ENCODE assay signal across 21 cellular contexts in the genomic region with DNA sequence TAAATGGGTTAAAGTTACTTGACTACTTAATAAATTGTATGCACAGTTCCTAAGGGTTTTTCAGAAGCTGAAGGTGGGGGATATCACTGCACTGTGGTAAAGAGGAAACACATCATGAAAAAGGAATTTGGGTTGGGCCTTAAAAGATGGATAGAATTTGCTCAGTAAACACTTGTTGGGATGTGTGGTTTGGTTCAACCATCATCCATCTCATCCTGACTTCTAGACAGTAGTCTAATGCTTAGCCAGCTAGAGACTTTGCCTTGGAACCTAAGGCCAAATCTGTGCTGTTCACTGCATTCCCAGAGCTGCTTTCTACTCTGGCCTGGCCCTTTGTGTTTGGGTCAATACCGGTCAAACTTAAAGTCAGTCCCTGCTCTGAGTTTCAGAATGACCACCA. TPM values are rescaled to one million over a fixed set of nuclear protein-coding genes. Genes with fewer than 3 reads are reported as not detected.
DNase-seq lines count a peak whose midpoint lies in the region; ATAC-seq and TF ChIP-seq lines count a peak whose summit lies in the region.
"Had no signal": no experiment of that assay in that cellular context is flagged by ENCODE, and none has a peak within 500 bp of the region (broad histone marks: within the 10 kb centered on the region; RNA-seq: fewer than 3 reads in every experiment).

No MANE protein-coding gene starts in this region.

- no peaks in the 10 kb centered on the region for H3K36me3 Mint-ChIP-seq in neural progenitor cell
- H3K36me3 Mint-ChIP-seq in activated T-helper 17 cell treated with anti-CD3 and anti-CD28 coated beads, Interleukin-2, amount 50 U/mL, for 72 hours (ENCODE audit: low read depth), result peaks cover 25% of the 10 kb centered on the region

- H3K36me3 ChIP-seq in osteoblast (ENCODE audit: insufficient read depth, low read length), result no peaks in the 10 kb centered on the region
- no peaks in the 10 kb centered on the region for H3K36me3 ChIP-seq in neural progenitor cell
- H3K36me3 ChIP-seq: esophagus squamous epithelium, heart left ventricle, thoracic aorta had no signal

- H3K9me3 ChIP-seq in osteoblast (ENCODE audit: low read depth, low read length) (no peaks in the 10 kb centered on the region), neural progenitor cell (ENCODE audit: low read depth) (no peaks in the 10 kb centered on the region)
- H3K9me3 ChIP-seq: esophagus squamous epithelium, heart left ventricle, thoracic aorta had no signal

- H3K9me3 Mint-ChIP-seq in neural progenitor cell, result no peaks in the 10 kb centered on the region
- no peaks in the 10 kb centered on the region for H3K9me3 Mint-ChIP-seq in activated T-helper 17 cell treated with anti-CD3 and anti-CD28 coated beads, Interleukin-2, amount 50 U/mL, for 72 hours
- H3K9me3 Mint-ChIP-seq: activated naive CD4-positive, alpha-beta T cell treated with anti-CD3 and anti-CD28 coated beads, Interleukin-2, amount 10 ng/mL, durations not matched to agents 7 days and 5 days had no signal

- H3K27me3 ChIP-seq in osteoblast (ENCODE audit: insufficient read depth, low read length) (no peaks in the 10 kb centered on the region), neural progenitor cell (no peaks in the 10 kb centered on the region)
- H3K27me3 ChIP-seq: esophagus squamous epithelium had no signal

- H3K4me1 ChIP-seq in osteoblast (ENCODE audit: insufficient read depth, low read length) (no peaks in the 10 kb centered on the region), neural progenitor cell (no peaks in the 10 kb centered on the region)
- H3K4me1 ChIP-seq: esophagus squamous epithelium, heart left ventricle had no signal

- peak; percentile 71 for DNase-seq in Daoy (ENCODE audit: low read depth)
- peak; percentile 91 for DNase-seq in NCI-H226
- peak; percentile 12 for DNase-seq in fibroblast of the aortic adventitia (ENCODE audit: low read depth)
- peak; percentile 48 for DNase-seq in osteoblast (ENCODE audit: insufficient read length, low spot score, missing footprints)
- no peak for DNase-seq in neural progenitor cell (ENCODE audit: low spot score)
- no peak for DNase-seq in hypothalamus (lab: John Stamatoyannopoulos, UW)
- DNase-seq: activated CD8-positive, alpha-beta memory T cell treated with anti-CD3 and anti-CD28 coated beads, Interleukin-2, amount 50 U/mL, for 48 hours; activated naive CD4-positive, alpha-beta T cell treated with anti-CD3 and anti-CD28 coated beads, Interleukin-2, amount 10 ng/mL, durations not matched to agents 7 days and 5 days; DMS79 treated with DMSO at 0.1 percent for 48 hours; dorsolateral prefrontal cortex; esophagus squamous epithelium; heart left ventricle; KG1; NCI-H1092 treated with DMSO at 0.1 percent for 48 hours; NCI-H2171 had no signal

- no peak overlapping the region for H3K9ac ChIP-seq in neural progenitor cell

- H4K20me1 ChIP-seq in osteoblast (ENCODE audit: insufficient read depth, low read length) (no peaks in the 10 kb centered on the region), neural progenitor cell (ENCODE audit: low read depth) (no peaks in the 10 kb centered on the region)

- H3K4me3 Mint-ChIP-seq in neural progenitor cell, result no peak overlapping the region
- no peak overlapping the region for H3K4me3 Mint-ChIP-seq in activated T-helper 17 cell treated with anti-CD3 and anti-CD28 coated beads, Interleukin-2, amount 50 U/mL, for 72 hours
- H3K4me3 Mint-ChIP-seq: activated naive CD4-positive, alpha-beta T cell treated with anti-CD3 and anti-CD28 coated beads, Interleukin-2, amount 10 ng/mL, durations not matched to agents 7 days and 5 days had no signal

- TF ChIP-seq CTCF in fibroblast of the aortic adventitia (IDR thresholded peaks at IDR 0.05; ENCODE audit: insufficient read depth, low read length) (no peak), osteoblast (IDR thresholded peaks at IDR 0.05; ENCODE audit: extremely low read depth, low read depth, low read length) (no peak), neural progenitor cell (IDR thresholded peaks at IDR 0.05) (no peak)

- H3K79me2 ChIP-seq in osteoblast (ENCODE audit: insufficient read depth, low read length) (no peaks in the 10 kb centered on the region), neural progenitor cell (ENCODE audit: low read depth) (no peaks in the 10 kb centered on the region)

- no peak for ATAC-seq in activated T-helper 17 cell treated with anti-CD3 and anti-CD28 coated beads, Interleukin-2, amount 50 U/mL, for 72 hours (replicated peaks)
- ATAC-seq: activated CD4-positive, CD25-positive, alpha-beta regulatory T cell treated with anti-CD3 and anti-CD28 coated beads, Interleukin-2, amount 50 U/mL, for 24 hours; heart left ventricle had no signal

- no peaks in the 10 kb centered on the region for H3K4me1 Mint-ChIP-seq in neural progenitor cell
- H3K4me1 Mint-ChIP-seq in activated T-helper 17 cell treated with anti-CD3 and anti-CD28 coated beads, Interleukin-2, amount 50 U/mL, for 72 hours, result no peaks in the 10 kb centered on the region

- H3K4me3 ChIP-seq in fibroblast of the aortic adventitia (ENCODE audit: low read depth, low read length) (no peak overlapping the region), osteoblast (ENCODE audit: insufficient read depth, low read length) (no peak overlapping the region), neural progenitor cell (no peak overlapping the region)
- H3K4me3 ChIP-seq: dorsolateral prefrontal cortex, esophagus squamous epithelium, heart left ventricle, skin epidermis, thoracic aorta had no signal

- H2AFZ ChIP-seq in osteoblast (ENCODE audit: low read length) (no peak overlapping the region), neural progenitor cell (replicated peaks) (no peak overlapping the region)

- H3K27ac ChIP-seq in osteoblast (ENCODE audit: low read depth, low read length) (no peak overlapping the region), neural progenitor cell (no peak overlapping the region)
- H3K27ac ChIP-seq: C4-2B, dorsolateral prefrontal cortex, esophagus squamous epithelium, heart left ventricle, skin epidermis, thoracic aorta had no signal

- H3K27me3 Mint-ChIP-seq in neural progenitor cell (ENCODE audit: insufficient read depth, low read depth), result no peaks in the 10 kb centered on the region
- no peaks in the 10 kb centered on the region for H3K27me3 Mint-ChIP-seq in activated T-helper 17 cell treated with anti-CD3 and anti-CD28 coated beads, Interleukin-2, amount 50 U/mL, for 72 hours
- H3K27me3 Mint-ChIP-seq: activated naive CD4-positive, alpha-beta T cell treated with anti-CD3 and anti-CD28 coated beads, Interleukin-2, amount 10 ng/mL, durations not matched to agents 7 days and 5 days had no signal

- no peak overlapping the region for H3K27ac Mint-ChIP-seq in neural progenitor cell
- no peak overlapping the region for H3K27ac Mint-ChIP-seq in activated T-helper 17 cell treated with anti-CD3 and anti-CD28 coated beads, Interleukin-2, amount 50 U/mL, for 72 hours
- H3K27ac Mint-ChIP-seq: activated naive CD4-positive, alpha-beta T cell treated with anti-CD3 and anti-CD28 coated beads, Interleukin-2, amount 10 ng/mL, durations not matched to agents 7 days and 5 days had no signal

- H3F3A ChIP-seq in neural progenitor cell (ENCODE audit: low read depth), result no peaks in the 10 kb centered on the region

- H3K4me2 ChIP-seq in osteoblast (ENCODE audit: insufficient read depth, low read length), result no peak overlapping the region
- no peak overlapping the region for H3K4me2 ChIP-seq in neural progenitor cell

RNA-seq across cellular contexts. Expression of gene LY9, which starts 30.6 kb away (rescaled TPM):
- total RNA-seq in Daoy (2014; rRNA removed; shearing (Covaris generic)), result 0.06 TPM in 1 of 2 replicates, not detected in the other
- 0.25 TPM in 1 of 2 replicates, not detected in the other for total RNA-seq in fibroblast of the aortic adventitia (ENCODE audit: low replicate concordance)
- not detected in 2 replicates for total RNA-seq in osteoblast
- total RNA-seq in neural progenitor cell (ENCODE audit: low replicate concordance), result not detected in 2 replicates
- total RNA-seq in activated T-helper 17 cell treated with anti-CD3 and anti-CD28 coated beads, Interleukin-2, amount 50 U/mL, for 72 hours, result 1 to 10 TPM; 1.9 to 3.2 TPM

RNA-seq across cellular contexts. Expression of gene CD244, which starts 36.1 kb away (rescaled TPM):
- total RNA-seq in Daoy (2014; rRNA removed; shearing (Covaris generic)), result not detected in 2 replicates
- total RNA-seq in fibroblast of the aortic adventitia (ENCODE audit: low replicate concordance), result 0.33 TPM in 1 of 2 replicates, not detected in the other
- total RNA-seq in osteoblast, result not detected in 2 replicates
- not detected in 2 replicates for total RNA-seq in neural progenitor cell (ENCODE audit: low replicate concordance)
- total RNA-seq in activated T-helper 17 cell treated with anti-CD3 and anti-CD28 coated beads, Interleukin-2, amount 50 U/mL, for 72 hours, result under 1 TPM in 1 of 2 donors, not detected in 1; 0.48 TPM

RNA-seq across cellular contexts. Expression of gene ITLN1, which starts 58.4 kb away (rescaled TPM):
- total RNA-seq in Daoy (2014; rRNA removed; shearing (Covaris generic)), result 0.11 TPM in 1 of 2 replicates, not detected in the other
- total RNA-seq in fibroblast of the aortic adventitia (ENCODE audit: low replicate concordance), result 0.49 TPM in 1 of 2 replicates, not detected in the other
- total RNA-seq in osteoblast, result not detected in 2 replicates
- not detected in 2 replicates for total RNA-seq in neural progenitor cell (ENCODE audit: low replicate concordance)
- total RNA-seq in activated T-helper 17 cell treated with anti-CD3 and anti-CD28 coated beads, Interleukin-2, amount 50 U/mL, for 72 hours, result not detected
- total RNA-seq: esophagus squamous epithelium; T-helper 1 cell treated with Interleukin-12 subunit alpha and Interleukin-12 subunit beta and Interleukin-4 antibody, amounts not matched to agents 30 ng/mL and 1 ng/mL, for 36 hours had no signal

Comparison
In these comparisons a context has a peak if more than half of its experiments do, and no peak if none do; other contexts are left out.
1. DNase-seq: peak in Daoy (single experiment), NCI-H226 (single experiment), fibroblast of the aortic adventitia (single experiment) and osteoblast (single experiment); none in neural progenitor cell (single experiment) and hypothalamus (0 of 51).